ENCODE assay signal across 12 cellular contexts in genomic region chr1:200243042-200243437, GRCh38.
DNase-seq lines count a peak whose midpoint lies in the region; TF ChIP-seq lines count a peak whose summit lies in the region.
"Had no signal": no experiment of that assay in that cellular context is flagged by ENCODE, and none has a peak within 500 bp of the region (broad histone marks: within the 10 kb centered on the region; RNA-seq: fewer than 3 reads in every experiment).

No MANE protein-coding gene starts in this region.

- H4K91ac ChIP-seq in neuronal stem cell (ENCODE audit: low read depth, low read length, poor library complexity) = no peak overlapping the region

- no peak overlapping the region for H3K23ac ChIP-seq in neuronal stem cell (ENCODE audit: low read depth, low read length, poor library complexity)

- H3K27me3 Mint-ChIP-seq in endodermal cell (ENCODE audit: insufficient read depth) = no peaks in the 10 kb centered on the region

- H3K9ac ChIP-seq in endodermal cell (ENCODE audit: extremely low read depth, low read length, poor library complexity, severe bottlenecking) (no peak overlapping the region), neuronal stem cell (ENCODE audit: low read depth, low read length, poor library complexity) (no peak overlapping the region)

- H2BK5ac ChIP-seq in neuronal stem cell (ENCODE audit: low read length) = no peak overlapping the region

- 83 to 89% methylated on average over 7 to 11 of the region's 11 CpGs for WGBS in endodermal cell (ENCODE audit: insufficient coverage in 1 of 2, insufficient read length in 1 of 2), 2 experiments
- WGBS in neuronal stem cell (ENCODE audit: extremely low coverage in 2 of 2, insufficient read length in 2 of 2, insufficient replicate concordance in 1 of 2), 2 donors = no CpG with 5 or more reads among the region's 11 CpGs

- H3K9me3 Mint-ChIP-seq in endodermal cell = no peaks in the 10 kb centered on the region
- H3K9me3 Mint-ChIP-seq: activated T-helper 17 cell treated with anti-CD3 and anti-CD28 coated beads, Interleukin-2, amount 50 U/mL, for 72 hours; stimulated activated memory B cell treated with anti-CD40 and anti-IgM and Interleukin-4, amounts not matched to agents 10 μg/mL and 1 μg/mL and 100 μg/mL, for 72 hours had no signal

- no peak overlapping the region for H2BK15ac ChIP-seq in neuronal stem cell (ENCODE audit: low read length)

- no peak overlapping the region for H3K27ac Mint-ChIP-seq in endodermal cell
- H3K27ac Mint-ChIP-seq: activated T-helper 17 cell treated with anti-CD3 and anti-CD28 coated beads, Interleukin-2, amount 50 U/mL, for 72 hours; stimulated activated memory B cell treated with anti-CD40 and anti-IgM and Interleukin-4, amounts not matched to agents 10 μg/mL and 1 μg/mL and 100 μg/mL, for 72 hours had no signal

- no peaks in the 10 kb centered on the region for H3K9me3 ChIP-seq in endodermal cell (ENCODE audit: control insufficient read depth, low read length)
- H3K9me3 ChIP-seq in neuronal stem cell (replicated peaks in 1 of 2; ENCODE audit: control insufficient read depth in 2 of 2, insufficient read depth in 1 of 2, low read depth in 1 of 2, low read length in 2 of 2) = no peaks in the 10 kb centered on the region

- H3K36me3 ChIP-seq in endodermal cell (ENCODE audit: control insufficient read depth, insufficient read depth, low read length) (no peaks in the 10 kb centered on the region), neuronal stem cell (replicated peaks in 1 of 2; ENCODE audit: control insufficient read depth in 2 of 2, insufficient read depth in 2 of 2, low read length in 2 of 2) (no peaks in the 10 kb centered on the region)

- H3K4me3 Mint-ChIP-seq in endodermal cell = no peak overlapping the region
- H3K4me3 Mint-ChIP-seq: activated T-helper 17 cell treated with anti-CD3 and anti-CD28 coated beads, Interleukin-2, amount 50 U/mL, for 72 hours; stimulated activated memory B cell treated with anti-CD40 and anti-IgM and Interleukin-4, amounts not matched to agents 10 μg/mL and 1 μg/mL and 100 μg/mL, for 72 hours had no signal

- no peaks in the 10 kb centered on the region for H3K36me3 Mint-ChIP-seq in endodermal cell (ENCODE audit: low read depth)
- H3K36me3 Mint-ChIP-seq: stimulated activated memory B cell treated with anti-CD40 and anti-IgM and Interleukin-4, amounts not matched to agents 10 μg/mL and 1 μg/mL and 100 μg/mL, for 72 hours had no signal

- TF ChIP-seq CTCF in endodermal cell (conservative IDR thresholded peaks at IDR 0.05) (no peak), GM10266 (IDR thresholded peaks at IDR 0.05; ENCODE audit: control insufficient read depth, insufficient read depth, low read depth, missing control alignments) (no peak)

- H3K79me1 ChIP-seq in neuronal stem cell (ENCODE audit: low read depth, low read length) = no peaks in the 10 kb centered on the region

- peak overlapping the region; percentile 78 for H2AFZ ChIP-seq in neuronal stem cell (ENCODE audit: low read length)

- H3K4me1 Mint-ChIP-seq in endodermal cell = peaks cover 23% of the 10 kb centered on the region
- H3K4me1 Mint-ChIP-seq: activated T-helper 17 cell treated with anti-CD3 and anti-CD28 coated beads, Interleukin-2, amount 50 U/mL, for 72 hours; stimulated activated memory B cell treated with anti-CD40 and anti-IgM and Interleukin-4, amounts not matched to agents 10 μg/mL and 1 μg/mL and 100 μg/mL, for 72 hours had no signal

- peak overlapping the region; percentile 86 for H3K27ac ChIP-seq in endodermal cell (ENCODE audit: low read depth, low read length)
- H3K27ac ChIP-seq in neuronal stem cell (replicated peaks; ENCODE audit: low read length) = no peak overlapping the region

- no peak overlapping the region for H4K8ac ChIP-seq in neuronal stem cell (ENCODE audit: low read depth, low read length)

- H3K4me3 ChIP-seq in endodermal cell (ENCODE audit: low read length) (no peak overlapping the region), neuronal stem cell (ENCODE audit: low read length in 2 of 2) (peak overlapping the region in 1 of 2 donors; percentile 35)

- no peak overlapping the region for H3K4ac ChIP-seq in neuronal stem cell (ENCODE audit: low read length)

- H3K27me3 ChIP-seq in endodermal cell (ENCODE audit: control insufficient read depth, insufficient read depth, low read length, poor library complexity, severe bottlenecking) (no peaks in the 10 kb centered on the region), neuronal stem cell (ENCODE audit: control insufficient read depth in 3 of 3, insufficient read depth in 3 of 3, low read depth in 1 of 3, low read length in 3 of 3) (no peaks in the 10 kb centered on the region)

- no peak overlapping the region for H3K18ac ChIP-seq in neuronal stem cell (ENCODE audit: low read length)

- no peak overlapping the region for H2BK12ac ChIP-seq in neuronal stem cell (ENCODE audit: low read length)

- H3K4me2 ChIP-seq in neuronal stem cell (ENCODE audit: insufficient read depth, low read length, poor library complexity, severe bottlenecking) = no peak overlapping the region

- peaks cover 2% of the 10 kb centered on the region for H3K4me1 ChIP-seq in endodermal cell (ENCODE audit: control insufficient read depth, insufficient read depth, low read length)
- H3K4me1 ChIP-seq in neuronal stem cell (ENCODE audit: control insufficient read depth in 2 of 2, insufficient read depth in 1 of 2, low read depth in 1 of 2, low read length in 2 of 2) = peaks cover 2 to 10% of the 10 kb centered on the region in 2 donors

- H2BK120ac ChIP-seq in neuronal stem cell (ENCODE audit: low read depth, low read length) = no peak overlapping the region

- DNase-seq in EH (ENCODE audit: low read depth) (peak; percentile 50), NCI-H2171 (lab: John Stamatoyannopoulos, UW) (peak; percentile 46), endodermal cell (no peak), neuronal stem cell (ENCODE audit: low spot score) (peak; percentile 14), epidermal melanocyte (ENCODE audit: insufficient read length, low spot score) (no peak), GM10266 (ENCODE audit: extremely low spot score) (no peak), RKO (ENCODE audit: low spot score) (no peak)
- no peak for DNase-seq in stimulated activated CD4-positive, alpha-beta T cell treated with anti-CD3 and anti-CD28 coated beads, Interleukin-2, amount 100 ng/mL, for 24 hours
- DNase-seq: NCI-H526 treated with DMSO at 0.1 percent for 48 hours, T1000 had no signal

- no peak overlapping the region for H2AK5ac ChIP-seq in neuronal stem cell (ENCODE audit: low read depth, low read length)

- no peak overlapping the region for H3K14ac ChIP-seq in neuronal stem cell (ENCODE audit: low read length)

Comparison
In these comparisons a context has a peak if more than half of its experiments do, and no peak if none do; other contexts are left out.
1. DNase-seq: peak in EH (single experiment), NCI-H2171 (single experiment) and neuronal stem cell (single experiment); none in endodermal cell (single experiment), epidermal melanocyte (single experiment), stimulated activated CD4-positive, alpha-beta T cell treated with anti-CD3 and anti-CD28 coated beads, Interleukin-2, amount 100 ng/mL, for 24 hours (0 of 2), GM10266 (single experiment) and RKO (single experiment).